Comparison of ENCODE assay signal across 13 cellular contexts in genomic region chr2:19746137-19746585, GRCh38.
"Had no signal": no experiment of that assay in that cellular context is flagged by ENCODE, and none has a peak within 500 bp of the region (broad histone marks: within the 10 kb centered on the region; RNA-seq: fewer than 3 reads in every experiment).

No MANE protein-coding gene starts in this region.

- H3K4me3 ChIP-seq: gastroesophageal sphincter, left ventricle myocardium inferior, ovary, skin epidermis, tibial nerve had no signal

- H3K9me3 Mint-ChIP-seq: activated naive CD4-positive, alpha-beta T cell treated with anti-CD3 and anti-CD28 coated beads, Interleukin-2, amount 50 U/mL, for 72 hours; neural crest cell had no signal

- H3K4me3 Mint-ChIP-seq: neural crest cell had no signal

- H3K36me3 Mint-ChIP-seq: activated naive CD4-positive, alpha-beta T cell treated with anti-CD3 and anti-CD28 coated beads, Interleukin-2, amount 50 U/mL, for 72 hours had no signal

- H3K36me3 ChIP-seq: brain microvascular endothelial cell, gastroesophageal sphincter, left ventricle myocardium inferior, ovary, tibial nerve had no signal

- DNase-seq: amniotic stem cell; brain microvascular endothelial cell; cerebellar nuclear complex; kidney; left ventricle myocardium inferior; ovary; stimulated activated CD4-positive, alpha-beta T cell treated with anti-CD3 and anti-CD28 coated beads, Interleukin-4, amount 100 ng/mL, for 4 hours; T-helper 2 cell had no signal

- ATAC-seq: gastroesophageal sphincter had no signal

- H3K27ac ChIP-seq: brain microvascular endothelial cell, left ventricle myocardium inferior, ovary, skin epidermis, tibial nerve had no signal

- H3K27me3 ChIP-seq: brain microvascular endothelial cell, gastroesophageal sphincter, ovary, tibial nerve had no signal

- H3K9me3 ChIP-seq: gastroesophageal sphincter, left ventricle myocardium inferior, ovary, tibial nerve had no signal
